Comparison of ENCODE assay signal across 13 cellular contexts in the genomic region with DNA sequence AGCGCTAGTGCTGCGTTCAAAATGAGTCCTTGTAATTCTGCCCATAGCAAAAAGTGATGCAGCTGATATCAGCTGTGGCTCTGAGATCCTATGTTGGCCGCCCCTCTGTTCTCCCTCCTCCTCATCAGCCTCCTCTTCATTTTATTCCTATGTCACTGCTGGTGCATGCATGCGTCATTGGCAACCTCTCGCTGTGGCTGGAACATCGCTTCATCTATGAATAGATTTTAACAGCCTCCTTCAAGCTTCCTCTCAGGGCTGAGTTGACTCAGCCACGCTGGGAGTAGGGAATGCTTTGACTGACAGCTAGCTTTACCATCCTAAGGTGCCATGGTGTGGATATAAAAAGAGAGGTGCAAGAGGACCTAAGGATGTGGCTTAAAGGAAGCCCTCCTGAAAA.
DNase-seq lines count a peak whose midpoint lies in the region; ATAC-seq and TF ChIP-seq lines count a peak whose summit lies in the region.
"Had no signal": no experiment of that assay in that cellular context is flagged by ENCODE, and none has a peak within 500 bp of the region (broad histone marks: within the 10 kb centered on the region; RNA-seq: fewer than 3 reads in every experiment).

No MANE protein-coding gene starts in this region.

- no peaks in the 10 kb centered on the region for H4K20me1 ChIP-seq in BLaER1
- H4K20me1 ChIP-seq in MM.1S (ENCODE audit: insufficient read depth, low read length) = no peaks in the 10 kb centered on the region

- no peaks in the 10 kb centered on the region for H3K9me2 ChIP-seq in MM.1S (replicated peaks; ENCODE audit: insufficient read depth, low read length)

- H3K9ac ChIP-seq in BLaER1 (no peak overlapping the region), MM.1S (ENCODE audit: low read length) (no peak overlapping the region)

- peak overlapping the region; percentile 61 for H3K4me2 ChIP-seq in BLaER1
- H3K4me2 ChIP-seq in MM.1S (ENCODE audit: low read depth, low read length) = peak overlapping the region; percentile 49

- 0 out of 2 replicates have a peak overlapping the region, but pooled peaks have one; percentile 20 for H3K4me3 ChIP-seq in BLaER1
- no peak overlapping the region; the same call in 1 of the 2 replicates for H3K4me3 ChIP-seq in MM.1S (ENCODE audit: low read length)
- H3K4me3 ChIP-seq in epithelial cell of esophagus (ENCODE audit: low read length) = no peak overlapping the region
- H3K4me3 ChIP-seq in neuron (ENCODE audit: low read length) = peak overlapping the region; percentile 31

- H3F3A ChIP-seq in MM.1S (ENCODE audit: insufficient read depth, low read length) = no peaks in the 10 kb centered on the region

- ATAC-seq in GM18517 (IDR thresholded peaks at IDR 0.05; ENCODE audit: unreplicated experiment) (no peak), HG02610 (IDR thresholded peaks at IDR 0.05; ENCODE audit: unreplicated experiment) (no peak)

- no peak overlapping the region; the same call in 1 of the 2 replicates for H3K27ac ChIP-seq in BLaER1
- H3K27ac ChIP-seq in MM.1S (ENCODE audit: low read length) = peak overlapping the region; percentile 36; the same call in 1 of the 2 replicates

- no peaks in the 10 kb centered on the region for H3K36me3 ChIP-seq in BLaER1
- no peaks in the 10 kb centered on the region for H3K36me3 ChIP-seq in MM.1S (replicated peaks; ENCODE audit: insufficient read depth, low read length)
- no peaks in the 10 kb centered on the region for H3K36me3 ChIP-seq in neuron (ENCODE audit: insufficient read depth, low read length)

- no peak for TF ChIP-seq CTCF in MM.1S (IDR thresholded peaks at IDR 0.05; ENCODE audit: low read length)
- TF ChIP-seq CTCF in epithelial cell of esophagus (IDR thresholded peaks at IDR 0.05; ENCODE audit: insufficient read depth, low read depth, low read length, missing control alignments) = no peak

- no peaks in the 10 kb centered on the region for H3K27me3 ChIP-seq in BLaER1
- no peaks in the 10 kb centered on the region for H3K27me3 ChIP-seq in MM.1S (replicated peaks; ENCODE audit: insufficient read depth, low read length)
- H3K27me3 ChIP-seq in neuron (ENCODE audit: insufficient read depth, low read length) = no peaks in the 10 kb centered on the region

- H2AFZ ChIP-seq in MM.1S (ENCODE audit: low read length) = peak overlapping the region; percentile 53; the same call in 1 of the 2 replicates
- H2AFZ ChIP-seq in neuron (ENCODE audit: low read depth, low read length) = peak overlapping the region; percentile 91

- DNase-seq in MM.1S (no peak), epithelial cell of esophagus (ENCODE audit: low read depth) (peak; percentile 33), NCI-H1436 (lab: John Stamatoyannopoulos, UW) (no peak), ecto neural progenitor cell (ENCODE audit: low spot score) (no peak)
- DNase-seq: activated CD8-positive, alpha-beta memory T cell treated with anti-CD3 and anti-CD28 coated beads for 24 hours; activated naive CD8-positive, alpha-beta T cell treated with anti-CD3 and anti-CD28 coated beads, Interleukin-2, amount 10 ng/mL, durations not matched to agents 7 days and 5 days; H9; NCI-H2107; small intestine had no signal

- peaks cover 26% of the 10 kb centered on the region for H3K4me1 ChIP-seq in BLaER1
- H3K4me1 ChIP-seq in MM.1S (ENCODE audit: low read length) = peaks cover 17% of the 10 kb centered on the region
- peaks cover 25% of the 10 kb centered on the region for H3K4me1 ChIP-seq in neuron (ENCODE audit: insufficient read depth, low read length)

- no peaks in the 10 kb centered on the region for H3K9me3 ChIP-seq in BLaER1
- no peaks in the 10 kb centered on the region for H3K9me3 ChIP-seq in MM.1S (replicated peaks; ENCODE audit: insufficient read depth, low read length)
- no peaks in the 10 kb centered on the region for H3K9me3 ChIP-seq in neuron (ENCODE audit: low read length)

- no peaks in the 10 kb centered on the region for H3K79me2 ChIP-seq in MM.1S (ENCODE audit: low read length)

Comparison
In these comparisons a context has a peak if more than half of its experiments do, and no peak if none do; other contexts are left out.
1. H3K4me3 ChIP-seq: peak in BLaER1 (single experiment) and neuron (single experiment); none in MM.1S (single experiment) and epithelial cell of esophagus (single experiment).